In genomic region chr5:107671742-107672211, GRCh38 we compare ENCODE assay signal across 8 cellular contexts. TPM values are rescaled to one million over a fixed set of nuclear protein-coding genes. Genes with fewer than 3 reads are reported as not detected.
DNase-seq lines count a peak whose midpoint lies in the region; ATAC-seq and TF ChIP-seq lines count a peak whose summit lies in the region.

No MANE protein-coding gene starts in this region.

- ATAC-seq in GM21528 (IDR thresholded peaks at IDR 0.05; ENCODE audit: low FRiP score, unreplicated experiment) (peak; percentile 1), HG03095 (IDR thresholded peaks at IDR 0.05; ENCODE audit: unreplicated experiment) (no peak)

- H3K27ac ChIP-seq in ascending aorta (peak overlapping the region; percentile 82 to 89), iPS-20b (ENCODE audit: low read length) (no peak overlapping the region), smooth muscle cell (ENCODE audit: low read depth) (peak overlapping the region; percentile 21)

- H3K27me3 ChIP-seq in ascending aorta, result no peaks in the 10 kb centered on the region
- peaks cover 23% of the 10 kb centered on the region for H3K27me3 ChIP-seq in iPS-20b (ENCODE audit: insufficient read depth, low read length)
- peaks cover 8% of the 10 kb centered on the region for H3K27me3 ChIP-seq in smooth muscle cell (ENCODE audit: low read depth)

- peak overlapping the region; percentile 56 to 78 for H3K4me3 ChIP-seq in ascending aorta
- H3K4me3 ChIP-seq in iPS-20b (ENCODE audit: low read length), result peak overlapping the region; percentile 88
- H3K4me3 ChIP-seq in smooth muscle cell, result peak overlapping the region; percentile 75

- DNase-seq in Ammon's horn (ENCODE audit: low spot score) (peak; percentile 6), NCI-H2227 (lab: John Stamatoyannopoulos, UW; ENCODE audit: unreplicated experiment) (peak; percentile 75), ascending aorta (ENCODE audit: low spot score in 2 of 2) (no peak), smooth muscle cell (lab: John Stamatoyannopoulos, UW; ENCODE audit: unreplicated experiment) (no peak), occipital lobe (lab: John Stamatoyannopoulos, UW) (no peak)

- no peaks in the 10 kb centered on the region for H3K36me3 ChIP-seq in ascending aorta
- no peaks in the 10 kb centered on the region for H3K36me3 ChIP-seq in iPS-20b (ENCODE audit: insufficient read depth, low read depth, low read length)
- H3K36me3 ChIP-seq in smooth muscle cell (ENCODE audit: low read depth), result no peaks in the 10 kb centered on the region

- no peaks in the 10 kb centered on the region for H3F3A ChIP-seq in smooth muscle cell (ENCODE audit: low read depth)

- H3K4me1 ChIP-seq in ascending aorta, result no peaks in the 10 kb centered on the region
- H3K4me1 ChIP-seq in iPS-20b (ENCODE audit: insufficient read depth, low read length), result peaks cover 19% of the 10 kb centered on the region
- H3K4me1 ChIP-seq in smooth muscle cell (ENCODE audit: low read depth), result peaks cover 25% of the 10 kb centered on the region

- peak overlapping the region; percentile 99 for H3K4me2 ChIP-seq in smooth muscle cell

- 2% methylated on average over 19 of the region's 20 CpGs for WGBS in smooth muscle cell (ENCODE audit: low lambda C conversion rate)

- no peaks in the 10 kb centered on the region for H3K9me3 ChIP-seq in ascending aorta
- H3K9me3 ChIP-seq in iPS-20b (ENCODE audit: insufficient read depth, low read depth, low read length), result no peaks in the 10 kb centered on the region
- H3K9me3 ChIP-seq in smooth muscle cell (replicated peaks; ENCODE audit: low read depth), result no peaks in the 10 kb centered on the region

- peaks cover 3% of the 10 kb centered on the region for H3K79me2 ChIP-seq in smooth muscle cell (ENCODE audit: low read depth)

- H3K9ac ChIP-seq in iPS-20b (ENCODE audit: low read depth, low read length), result peak overlapping the region; percentile 80; the same call in 1 of the 2 replicates
- no peak overlapping the region for H3K9ac ChIP-seq in smooth muscle cell (ENCODE audit: low read depth)

- no peak for TF ChIP-seq CTCF in ascending aorta (IDR thresholded peaks at IDR 0.05)
- no peak for TF ChIP-seq CTCF in smooth muscle cell (IDR thresholded peaks at IDR 0.05; ENCODE audit: borderline replicate concordance, insufficient read depth, poor library complexity, severe bottlenecking)

- H4K20me1 ChIP-seq in smooth muscle cell (ENCODE audit: low read depth), result no peaks in the 10 kb centered on the region

- H2AFZ ChIP-seq in smooth muscle cell (ENCODE audit: low read depth), result peak overlapping the region; percentile 89

- intact Hi-C loops in ascending aorta (cut with DNase I), result loop anchor here (1.0 to 5.0 kb wide), 10 partner anchors 79 to 711 kb away; partner anchors contain the start of gene FBXL17

RNA-seq across cellular contexts. Expression of gene EFNA5, which starts 1.0 kb away (rescaled TPM):
- total RNA-seq in ascending aorta, result 2.2 TPM
- 1.7 and 8.8 TPM in 2 replicates for total RNA-seq in smooth muscle cell
- 0.32 and 0.97 TPM in 2 replicates for polyA plus RNA-seq in smooth muscle cell
- 14.5 TPM for total RNA-seq in occipital lobe

Comparison
In these comparisons a context has a peak if more than half of its experiments do, and no peak if none do; other contexts are left out.
1. DNase-seq: peak in Ammon's horn (single experiment) and NCI-H2227 (single experiment); none in ascending aorta (0 of 2), smooth muscle cell (single experiment) and occipital lobe (single experiment).
2. Peak in every context shown above with its lines, with median percentiles within 50 percentile points of each other: H3K4me3 ChIP-seq.